12 cellular contexts compared by ENCODE assay signal in the genomic region with DNA sequence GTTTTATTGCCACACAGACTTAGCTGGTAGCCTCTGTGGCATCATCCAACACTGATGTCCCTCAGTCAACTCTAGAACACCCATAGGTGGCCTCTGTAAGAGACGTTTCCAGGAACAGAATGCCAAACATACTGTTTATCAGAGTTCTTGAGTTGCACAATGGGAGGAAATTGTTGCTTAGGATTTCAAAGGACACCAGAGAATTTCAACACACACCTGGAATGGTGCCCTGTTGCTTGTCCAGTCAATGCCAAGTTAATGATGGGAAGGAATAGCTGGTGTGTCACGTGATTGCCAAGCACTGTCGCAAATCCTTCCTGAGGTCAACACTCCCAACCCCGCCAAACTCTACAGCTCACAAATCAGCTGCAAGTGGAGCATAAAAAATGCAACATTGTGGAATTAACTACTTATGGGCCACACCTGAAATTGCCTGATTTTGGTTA. TPM values are rescaled to one million over a fixed set of nuclear protein-coding genes. Genes with fewer than 3 reads are reported as not detected.
DNase-seq lines count a peak whose midpoint lies in the region; ATAC-seq and TF ChIP-seq lines count a peak whose summit lies in the region.
"Had no signal": no experiment of that assay in that cellular context is flagged by ENCODE, and none has a peak within 500 bp of the region (broad histone marks: within the 10 kb centered on the region; RNA-seq: fewer than 3 reads in every experiment).

No MANE protein-coding gene starts in this region.

- no peak for TF ChIP-seq POLR2A in heart left ventricle (IDR thresholded peaks at IDR 0.05)

- intact Hi-C loops in heart left ventricle (cut with DNase I), result loop anchor here in 1 of 10 donors (10.0 kb wide), 1 partner anchor 87 kb away; no protein-coding TSS in a partner anchor
- intact Hi-C loops in activated CD4-positive, alpha-beta memory T cell treated with anti-CD3 and anti-CD28 coated beads for 36 hours (cut with micrococcal nuclease), result no loop called here

- peaks cover 0 to 17% (median 6%) of the 10 kb centered on the region in 12 donors for H3K4me1 ChIP-seq in heart left ventricle
- H3K4me1 ChIP-seq: BE2C had no signal

- DNase-seq in AG10803 (ENCODE audit: low read depth), result peak; percentile 98
- peak; percentile 98 for DNase-seq in amniotic epithelial cell (ENCODE audit: low read depth)
- peak in 4 of 5 donors; percentile 61 to 71 (median 66) for DNase-seq in heart left ventricle
- DNase-seq in putamen (ENCODE audit: low spot score), result peak; percentile 3
- DNase-seq in brain microvascular endothelial cell, result no peak
- DNase-seq in activated CD4-positive, alpha-beta memory T cell treated with anti-CD3 and anti-CD28 coated beads for 36 hours, result no peak
- DNase-seq: BE2C, posterior cingulate gyrus, SW 1271 had no signal

- H3K4me3 ChIP-seq in AG10803 (ENCODE audit: low read length), result no peak overlapping the region
- H3K4me3 ChIP-seq in heart left ventricle, result no peak overlapping the region
- no peak overlapping the region for H3K4me3 ChIP-seq in brain microvascular endothelial cell (ENCODE audit: low read depth, low read length)
- H3K4me3 ChIP-seq: cardiac muscle cell had no signal

- H3K27ac ChIP-seq in heart left ventricle, result peak overlapping the region; percentile 38 to 75 (median 59)
- no peak overlapping the region for H3K27ac ChIP-seq in brain microvascular endothelial cell
- H3K27ac ChIP-seq: cardiac muscle cell had no signal

- H3K27me3 ChIP-seq in heart left ventricle, result no peaks in the 10 kb centered on the region
- H3K27me3 ChIP-seq in brain microvascular endothelial cell (replicated peaks), result no peaks in the 10 kb centered on the region
- H3K27me3 ChIP-seq: BE2C, cardiac muscle cell had no signal

- no peak overlapping the region for H3K27ac Mint-ChIP-seq in activated CD4-positive, alpha-beta memory T cell treated with anti-CD3 and anti-CD28 coated beads for 36 hours

- no peaks in the 10 kb centered on the region for H3K36me3 ChIP-seq in heart left ventricle
- H3K36me3 ChIP-seq in brain microvascular endothelial cell (replicated peaks), result no peaks in the 10 kb centered on the region
- H3K36me3 ChIP-seq: BE2C, cardiac muscle cell had no signal

- WGBS in heart left ventricle, 4 donors, result 43 to 67% (median 57%) methylated on average over 4 of the region's 4 CpGs

- no peak overlapping the region for H3K4me3 Mint-ChIP-seq in activated CD4-positive, alpha-beta memory T cell treated with anti-CD3 and anti-CD28 coated beads for 36 hours

- TF ChIP-seq CTCF in AG10803 (conservative IDR thresholded peaks at IDR 0.05; ENCODE audit: low read length), result no peak
- no peak for TF ChIP-seq CTCF in heart left ventricle (IDR thresholded peaks at IDR 0.05)
- no peak for TF ChIP-seq CTCF in brain microvascular endothelial cell (IDR thresholded peaks at IDR 0.05; ENCODE audit: low read depth, low read length, missing control alignments)

- peaks cover 8% of the 10 kb centered on the region for H3K27me3 Mint-ChIP-seq in activated CD4-positive, alpha-beta memory T cell treated with anti-CD3 and anti-CD28 coated beads for 36 hours

- H3K4me1 Mint-ChIP-seq in activated CD4-positive, alpha-beta memory T cell treated with anti-CD3 and anti-CD28 coated beads for 36 hours (ENCODE audit: low read depth), result no peaks in the 10 kb centered on the region

- no peaks in the 10 kb centered on the region for H3K9me3 Mint-ChIP-seq in activated CD4-positive, alpha-beta memory T cell treated with anti-CD3 and anti-CD28 coated beads for 36 hours

- in situ Hi-C loops in brain microvascular endothelial cell (cut with HindIII; ENCODE audit: low pct_ligation_motif_present, low sequenced_read_pairs), result no loop called here

- H3K9me3 ChIP-seq in heart left ventricle, result no peaks in the 10 kb centered on the region
- H3K9me3 ChIP-seq: BE2C had no signal

- CTCF ChIA-PET in activated CD4-positive, alpha-beta memory T cell treated with anti-CD3 and anti-CD28 coated beads for 36 hours (lab: Charles Lee), result interaction anchor here (1.0 kb wide), 1 partner anchor 45 kb away, joined by 3 read pairs; no protein-coding TSS in a partner anchor

- ATAC-seq in heart left ventricle (peak; percentile 75 to 90 (median 81)), GM18907 (IDR thresholded peaks at IDR 0.05; ENCODE audit: unreplicated experiment) (no peak), HG03571 (IDR thresholded peaks at IDR 0.05; ENCODE audit: unreplicated experiment) (no peak)

- POLR2A ChIA-PET in activated CD4-positive, alpha-beta memory T cell treated with anti-CD3 and anti-CD28 coated beads for 36 hours (lab: Charles Lee), result no interaction called here

- no peaks in the 10 kb centered on the region for H3K36me3 Mint-ChIP-seq in activated CD4-positive, alpha-beta memory T cell treated with anti-CD3 and anti-CD28 coated beads for 36 hours

RNA-seq across cellular contexts. Expression of a gene that starts 28.6 kb away (rescaled TPM):
- 10 to 100 TPM in 8 of 9 donors, 1 to 10 TPM in 1; 10.0 to 30.3 (median 18.8) TPM for total RNA-seq in heart left ventricle
- polyA plus RNA-seq in heart left ventricle, result 10 to 100 TPM; 36.6 to 59.2 TPM
- total RNA-seq in activated CD4-positive, alpha-beta memory T cell treated with anti-CD3 and anti-CD28 coated beads for 36 hours, result 10 to 100 TPM; 26.9 to 28.3 TPM

RNA-seq across cellular contexts. Expression of a gene that starts 37.8 kb away (rescaled TPM):
- total RNA-seq in heart left ventricle, result under 1 TPM in 3 of 9 donors, not detected in 6; 0.12 to 0.35 (median 0.29) TPM
- under 1 TPM in 1 of 2 donors, not detected in 1; 0.35 TPM for polyA plus RNA-seq in heart left ventricle
- total RNA-seq in activated CD4-positive, alpha-beta memory T cell treated with anti-CD3 and anti-CD28 coated beads for 36 hours, result not detected
- total RNA-seq: cardiac muscle cell had no signal
- polyA plus RNA-seq: cardiac muscle cell had no signal

RNA-seq across cellular contexts. Expression of a gene that starts 50.0 kb away (rescaled TPM):
- total RNA-seq in heart left ventricle, result 1 to 10 TPM in 2 of 9 donors, under 1 TPM in 1, not detected in 6; 0.21 to 2.0 (median 1.9) TPM
- polyA plus RNA-seq in heart left ventricle, result not detected
- not detected for total RNA-seq in activated CD4-positive, alpha-beta memory T cell treated with anti-CD3 and anti-CD28 coated beads for 36 hours
- total RNA-seq: cardiac muscle cell had no signal
- polyA plus RNA-seq: cardiac muscle cell had no signal

Comparison
In these comparisons a context has a peak if more than half of its experiments do, and no peak if none do; other contexts are left out.
1. DNase-seq: peak in AG10803 (single experiment), amniotic epithelial cell (single experiment), heart left ventricle (4 of 5) and putamen (single experiment); none in brain microvascular endothelial cell (single experiment) and activated CD4-positive, alpha-beta memory T cell treated with anti-CD3 and anti-CD28 coated beads for 36 hours (single experiment).
2. ATAC-seq: peak in heart left ventricle (4 of 4); none in GM18907 (single experiment) and HG03571 (single experiment).